Comparison of ENCODE assay signal across 9 cellular contexts in genomic region chr4:98663226-98664006, GRCh38. TPM values are rescaled to one million over a fixed set of nuclear protein-coding genes. Genes with fewer than 3 reads are reported as not detected.
DNase-seq lines count a peak whose midpoint lies in the region; ATAC-seq and TF ChIP-seq lines count a peak whose summit lies in the region.
"Had no signal": no experiment of that assay in that cellular context is flagged by ENCODE, and none has a peak within 500 bp of the region (broad histone marks: within the 10 kb centered on the region; RNA-seq: fewer than 3 reads in every experiment).

No MANE protein-coding gene starts in this region.

- H3K4me3 ChIP-seq in iPS-20b (ENCODE audit: low read length) (peak overlapping the region; percentile 32; the same call in 1 of the 2 replicates), upper lobe of left lung (no peak overlapping the region)
- H3K4me3 ChIP-seq: psoas muscle had no signal

- H3K9me3 ChIP-seq in iPS-20b (ENCODE audit: insufficient read depth, low read depth, low read length): peaks cover 14% of the 10 kb centered on the region
- H3K9me3 ChIP-seq in upper lobe of left lung: no peaks in the 10 kb centered on the region
- H3K9me3 ChIP-seq: psoas muscle had no signal

- no peak for TF ChIP-seq POLR2A in upper lobe of left lung (IDR thresholded peaks at IDR 0.05)

- peak overlapping the region; percentile 43 for H3K27ac ChIP-seq in iPS-20b (ENCODE audit: low read length)
- H3K27ac ChIP-seq in upper lobe of left lung: peak overlapping the region in 3 of 4 donors; percentile 9 to 67 (median 36)
- H3K27ac ChIP-seq: psoas muscle had no signal

- H3K36me3 ChIP-seq in iPS-20b (ENCODE audit: insufficient read depth, low read depth, low read length) (no peaks in the 10 kb centered on the region), upper lobe of left lung (no peaks in the 10 kb centered on the region)

- H3K27me3 ChIP-seq in iPS-20b (ENCODE audit: insufficient read depth, low read length) (peaks cover 20% of the 10 kb centered on the region), upper lobe of left lung (no peaks in the 10 kb centered on the region)

- no peak overlapping the region for H3K9ac ChIP-seq in iPS-20b (ENCODE audit: low read depth, low read length)

- WGBS in upper lobe of left lung, 2 donors: 52 to 53% methylated on average over 8 to 10 of the region's 10 CpGs

- H3K4me1 ChIP-seq in iPS-20b (ENCODE audit: insufficient read depth, low read length): peaks cover 33% of the 10 kb centered on the region; the same call in 1 of the 2 replicates
- H3K4me1 ChIP-seq in upper lobe of left lung: peaks cover 11 to 27% (median 14%) of the 10 kb centered on the region in 4 donors

- ATAC-seq in Right ventricle myocardium superior (ENCODE audit: poor library complexity) (no peak), left cardiac atrium (no peak), HG03378 (IDR thresholded peaks at IDR 0.05; ENCODE audit: unreplicated experiment) (peak; percentile 88), upper lobe of left lung (ENCODE audit: low FRiP score in 2 of 2) (peak in 1 of 2 donors; percentile 43)
- ATAC-seq: psoas muscle had no signal

- DNase-seq in Right ventricle myocardium superior (peak; percentile 44), left cardiac atrium (no peak), upper lobe of left lung (no peak), OCI-M1 (lab: John Stamatoyannopoulos, UW) (no peak), NCI-H82 (lab: John Stamatoyannopoulos, UW) (no peak)
- DNase-seq in activated CD4-positive, alpha-beta T cell treated with anti-CD3 and anti-CD28 coated beads, Interleukin-2, amount 50 U/mL, for 1 hour: peak; percentile 32

- TF ChIP-seq EP300 in upper lobe of left lung (IDR thresholded peaks at IDR 0.05): no peak

- TF ChIP-seq CTCF in upper lobe of left lung (IDR thresholded peaks at IDR 0.05): no peak

- intact Hi-C loops in Right ventricle myocardium superior (cut with DNase I) (no loop called here), left cardiac atrium (cut with DNase I) (loop anchor here in 1 of 2 donors (10.0 kb wide), 1 partner anchor 189 kb away; no protein-coding TSS in a partner anchor)

RNA-seq across cellular contexts. Expression of gene TSPAN5, which starts 5.0 kb away (rescaled TPM):
- total RNA-seq in Right ventricle myocardium superior: 1.6 TPM
- 1 to 10 TPM; 1.3 to 2.0 TPM for total RNA-seq in left cardiac atrium
- total RNA-seq in upper lobe of left lung: 10 to 100 TPM in 1 of 6 donors, 1 to 10 TPM in 5; 3.1 to 12.5 (median 7.2) TPM

Comparison
In these comparisons a context has a peak if more than half of its experiments do, and no peak if none do; other contexts are left out.
1. DNase-seq: peak in Right ventricle myocardium superior (single experiment) and activated CD4-positive, alpha-beta T cell treated with anti-CD3 and anti-CD28 coated beads, Interleukin-2, amount 50 U/mL, for 1 hour (single experiment); none in left cardiac atrium (single experiment), upper lobe of left lung (0 of 2), OCI-M1 (single experiment) and NCI-H82 (single experiment).